8 cellular contexts compared by ENCODE assay signal in genomic region chr14:95157195-95157986, GRCh38. TPM values are rescaled to one million over a fixed set of nuclear protein-coding genes. Genes with fewer than 3 reads are reported as not detected.
DNase-seq lines count a peak whose midpoint lies in the region; ATAC-seq and TF ChIP-seq lines count a peak whose summit lies in the region.

DICER1 (minus strand) TSS chr14:95157529; CDS start chr14:95133458, 24,071 bp downstream.

- H3K36me3 Mint-ChIP-seq in activated T-helper 2 cell treated with anti-CD3 and anti-CD28 coated beads, Interferon-gamma antibody, Interleukin-2, Interleukin-4, amounts not matched to agents 10 μg/mL and 5 μg/mL and 100 μg/mL, durations not matched to agents 14 hours and 24 hours and 36 hours (ENCODE audit: low read depth): peaks cover 25% of the 10 kb centered on the region
- H3K36me3 Mint-ChIP-seq in natural killer cell: no peaks in the 10 kb centered on the region

- no peaks in the 10 kb centered on the region for H3K9me3 Mint-ChIP-seq in activated T-helper 2 cell treated with anti-CD3 and anti-CD28 coated beads, Interferon-gamma antibody, Interleukin-2, Interleukin-4, amounts not matched to agents 10 μg/mL and 5 μg/mL and 100 μg/mL, durations not matched to agents 14 hours and 24 hours and 36 hours
- no peaks in the 10 kb centered on the region for H3K9me3 Mint-ChIP-seq in natural killer cell

- H3K27me3 ChIP-seq in RWPE2 (ENCODE audit: insufficient read depth, poor library complexity, severe bottlenecking): no peaks in the 10 kb centered on the region

- peak within 1 kb of the TSS; percentile 97 for H3K27ac Mint-ChIP-seq in activated T-helper 2 cell treated with anti-CD3 and anti-CD28 coated beads, Interferon-gamma antibody, Interleukin-2, Interleukin-4, amounts not matched to agents 10 μg/mL and 5 μg/mL and 100 μg/mL, durations not matched to agents 14 hours and 24 hours and 36 hours
- peak within 1 kb of the TSS; percentile 89 to 96 for H3K27ac Mint-ChIP-seq in natural killer cell

- H3K4me1 Mint-ChIP-seq in activated T-helper 2 cell treated with anti-CD3 and anti-CD28 coated beads, Interferon-gamma antibody, Interleukin-2, Interleukin-4, amounts not matched to agents 10 μg/mL and 5 μg/mL and 100 μg/mL, durations not matched to agents 14 hours and 24 hours and 36 hours (ENCODE audit: low read depth): peaks cover 31% of the 10 kb centered on the region
- H3K4me1 Mint-ChIP-seq in natural killer cell: peaks cover 38 to 39% of the 10 kb centered on the region in 2 donors

- peak within 1 kb of the TSS; percentile 91 for H3K4me3 ChIP-seq in RWPE2 (ENCODE audit: severe bottlenecking)
- peak within 1 kb of the TSS; percentile 74 for H3K4me3 ChIP-seq in fibroblast of mammary gland (ENCODE audit: control insufficient read depth, low read depth, low read length)

- peaks cover 21% of the 10 kb centered on the region for H3K4me1 ChIP-seq in RWPE2 (ENCODE audit: insufficient read depth, poor library complexity, severe bottlenecking)

- TF ChIP-seq CTCF in RWPE2 (IDR thresholded peaks at IDR 0.05; ENCODE audit: poor library complexity, severe bottlenecking): no peak
- TF ChIP-seq CTCF in fibroblast of mammary gland (conservative IDR thresholded peaks at IDR 0.05; ENCODE audit: control insufficient read depth, insufficient read depth, low read depth, low read length): no peak
- no peak for TF ChIP-seq CTCF in natural killer cell (IDR thresholded peaks at IDR 0.05)

- no peaks in the 10 kb centered on the region for H3K27me3 Mint-ChIP-seq in activated T-helper 2 cell treated with anti-CD3 and anti-CD28 coated beads, Interferon-gamma antibody, Interleukin-2, Interleukin-4, amounts not matched to agents 10 μg/mL and 5 μg/mL and 100 μg/mL, durations not matched to agents 14 hours and 24 hours and 36 hours (ENCODE audit: low read depth)
- no peaks in the 10 kb centered on the region for H3K27me3 Mint-ChIP-seq in natural killer cell (ENCODE audit: low read depth in 2 of 2)

- peaks cover 6% of the 10 kb centered on the region; the same call in 1 of the 2 replicates for H3K36me3 ChIP-seq in RWPE2 (ENCODE audit: low read depth)

- peak within 1 kb of the TSS; percentile 91 for H3K4me3 Mint-ChIP-seq in activated T-helper 2 cell treated with anti-CD3 and anti-CD28 coated beads, Interferon-gamma antibody, Interleukin-2, Interleukin-4, amounts not matched to agents 10 μg/mL and 5 μg/mL and 100 μg/mL, durations not matched to agents 14 hours and 24 hours and 36 hours (ENCODE audit: low read depth)
- H3K4me3 Mint-ChIP-seq in natural killer cell: peak within 1 kb of the TSS; percentile 91

- H3K27ac ChIP-seq in RWPE2 (ENCODE audit: poor library complexity, severe bottlenecking): peak within 1 kb of the TSS; percentile 69

- intact Hi-C loops in activated T-helper 2 cell treated with anti-CD3 and anti-CD28 coated beads, Interferon-gamma antibody, Interleukin-2, Interleukin-4, amounts not matched to agents 10 μg/mL and 5 μg/mL and 100 μg/mL, durations not matched to agents 14 hours and 24 hours and 36 hours (cut with micrococcal nuclease): loop anchor here (2.0 to 5.0 kb wide), 3 partner anchors 107 to 365 kb away; no protein-coding TSS in a partner anchor
- intact Hi-C loops in natural killer cell (cut with micrococcal nuclease): loop anchor here (5.0 kb wide), 1 partner anchor 380 kb away; the partner anchor contains the start of gene GLRX5

- H3K9me3 ChIP-seq in RWPE2 (ENCODE audit: severe bottlenecking): no peaks in the 10 kb centered on the region

- ATAC-seq in RWPE2 (ENCODE audit: low read depth) (peak; percentile 87), natural killer cell (peak; percentile 83 to 91 (median 84))

- DNase-seq in EH (ENCODE audit: low read depth): peak; percentile 92
- DNase-seq in H4 (ENCODE audit: low spot score): peak; percentile 92
- DNase-seq in LoVo (ENCODE audit: low spot score): peak; percentile 91
- DNase-seq in RWPE2 (ENCODE audit: low spot score): peak; percentile 96
- DNase-seq in activated T-helper 2 cell treated with anti-CD3 and anti-CD28 coated beads, Interferon-gamma antibody, Interleukin-2, Interleukin-4, amounts not matched to agents 10 μg/mL and 5 μg/mL and 100 μg/mL, durations not matched to agents 14 hours and 24 hours and 36 hours (ENCODE audit: low spot score): peak; percentile 90
- peak; percentile 88 for DNase-seq in fibroblast of mammary gland (ENCODE audit: low read depth)
- DNase-seq in natural killer cell: peak; percentile 96
- DNase-seq in stimulated activated naive CD4-positive, alpha-beta T cell treated with Interleukin-2 at 50 U/mL for 16 hours (lab: John Stamatoyannopoulos, UW): peak; percentile 91

RNA-seq across cellular contexts. Expression of gene DICER1, which starts in this region (rescaled TPM):
- 14.0 and 19.5 TPM in 2 replicates for total RNA-seq in H4 (2014; rRNA removed; shearing (Covaris generic))
- total RNA-seq in activated T-helper 2 cell treated with anti-CD3 and anti-CD28 coated beads, Interferon-gamma antibody, Interleukin-2, Interleukin-4, amounts not matched to agents 10 μg/mL and 5 μg/mL and 100 μg/mL, durations not matched to agents 14 hours and 24 hours and 36 hours: 64.0 and 67.1 TPM in 2 replicates
- total RNA-seq in natural killer cell: 10 to 100 TPM; 47.7 to 59.3 (median 52.9) TPM

Comparison
In these comparisons a context has a peak if more than half of its experiments do, and no peak if none do; other contexts are left out.
1. Peak in every context shown above with its lines: DNase-seq, ATAC-seq, H3K4me3 ChIP-seq and H3K27ac ChIP-seq.